Comparison of ENCODE assay signal across 8 cellular contexts in the genomic region with DNA sequence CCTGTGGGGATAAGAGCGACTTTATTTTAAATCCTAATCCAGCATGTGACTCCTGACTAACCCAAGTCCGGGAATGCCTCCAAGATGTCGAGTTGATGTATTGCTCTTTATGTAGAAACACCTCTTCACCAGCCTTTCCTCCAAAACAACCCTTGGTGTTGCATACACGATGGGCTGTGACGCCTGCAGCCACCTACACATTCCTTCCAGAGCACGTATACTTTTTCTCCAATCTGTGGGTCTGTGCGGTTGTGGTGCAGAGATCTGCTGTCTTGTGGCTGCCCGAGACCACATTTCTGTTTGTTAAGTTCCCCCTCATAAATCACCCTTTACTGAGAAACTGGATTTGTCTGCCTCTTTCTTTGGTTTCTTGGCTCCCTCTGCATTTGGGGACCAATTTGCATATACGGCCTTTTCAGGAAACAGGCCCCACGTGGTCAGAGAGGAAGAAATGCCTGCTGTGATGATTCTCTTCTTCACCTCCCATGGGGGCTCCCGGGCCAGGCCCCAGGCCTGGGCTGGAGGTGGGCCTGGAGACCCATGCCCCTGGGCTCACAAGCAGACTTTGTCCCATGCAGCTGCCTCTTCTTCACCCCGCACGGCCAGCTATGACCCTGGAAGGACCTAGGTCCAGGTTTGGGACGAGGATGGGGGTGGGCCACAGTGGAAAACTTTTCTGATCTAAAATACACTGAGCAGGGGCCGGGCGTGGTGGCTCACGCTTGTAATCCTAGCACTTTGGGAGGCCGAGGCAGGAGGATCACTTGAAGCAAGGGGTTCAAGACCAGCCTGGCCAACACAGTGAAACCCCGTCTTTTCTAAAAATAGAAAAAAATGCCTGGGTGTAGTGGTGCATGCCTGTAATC. TPM values are rescaled to one million over a fixed set of nuclear protein-coding genes. Genes with fewer than 3 reads are reported as not detected.
DNase-seq lines count a peak whose midpoint lies in the region; ATAC-seq and TF ChIP-seq lines count a peak whose summit lies in the region.

No MANE protein-coding gene starts in this region.

- POLR2A ChIA-PET in HEK293 (lab: Yijun Ruan, JAX) = no interaction called here

- H3K4me3 Mint-ChIP-seq in stimulated activated effector memory CD8-positive, alpha-beta T cell treated with anti-CD3 and anti-CD28 coated beads, Interleukin-12 subunit alpha, Interleukin-12 subunit beta, amount 100 ng/mL, for 72 hours = peak overlapping the region; percentile 21

- peak overlapping the region; percentile 88 for H3K27ac Mint-ChIP-seq in stimulated activated effector memory CD8-positive, alpha-beta T cell treated with anti-CD3 and anti-CD28 coated beads, Interleukin-12 subunit alpha, Interleukin-12 subunit beta, amount 100 ng/mL, for 72 hours

- TF ChIP-seq CTCF in HEK293 (tag by site-specific recombination; IDR thresholded peaks at IDR 0.05) = no peak

- CTCF ChIA-PET in HEK293 (lab: Yijun Ruan, JAX) = no interaction called here

- ATAC-seq in stimulated activated effector memory CD8-positive, alpha-beta T cell treated with anti-CD3 and anti-CD28 coated beads, Interleukin-12 subunit alpha, Interleukin-12 subunit beta, amount 100 ng/mL, for 72 hours = peak; percentile 89

- H3K4me1 Mint-ChIP-seq in stimulated activated effector memory CD8-positive, alpha-beta T cell treated with anti-CD3 and anti-CD28 coated beads, Interleukin-12 subunit alpha, Interleukin-12 subunit beta, amount 100 ng/mL, for 72 hours = peaks cover 57% of the 10 kb centered on the region

- no peak overlapping the region for H3K4me3 ChIP-seq in HEK293 (ENCODE audit: low read depth, low read length)

- no peaks in the 10 kb centered on the region for H3K9me3 Mint-ChIP-seq in stimulated activated effector memory CD8-positive, alpha-beta T cell treated with anti-CD3 and anti-CD28 coated beads, Interleukin-12 subunit alpha, Interleukin-12 subunit beta, amount 100 ng/mL, for 72 hours

- peaks cover 9% of the 10 kb centered on the region for H3K36me3 Mint-ChIP-seq in stimulated activated effector memory CD8-positive, alpha-beta T cell treated with anti-CD3 and anti-CD28 coated beads, Interleukin-12 subunit alpha, Interleukin-12 subunit beta, amount 100 ng/mL, for 72 hours

- H3K27ac ChIP-seq in HEK293 (ENCODE audit: extremely low read depth, low read depth, low read length) = no peak overlapping the region
- H3K27ac ChIP-seq in angular gyrus (ENCODE audit: low read depth, low read length) = peak overlapping the region; percentile 91

- no peaks in the 10 kb centered on the region for H3K36me3 ChIP-seq in HEK293 (ENCODE audit: control insufficient read depth in 2 of 2, insufficient read depth in 1 of 2, low read length in 2 of 2)

- no peaks in the 10 kb centered on the region for H3K9me3 ChIP-seq in HEK293 (ENCODE audit: control insufficient read depth, insufficient read depth, low read depth, low read length)

- no peaks in the 10 kb centered on the region for H3K4me1 ChIP-seq in HEK293 (ENCODE audit: control insufficient read depth, insufficient read depth, low read length)

- DNase-seq in ELF-1 (ENCODE audit: low read depth, low spot score) (peak; percentile 59), NOMO-1 (lab: John Stamatoyannopoulos, UW; ENCODE audit: unreplicated experiment in 2 of 2) (peak; percentile 9 to 74), lung microvascular endothelial cell (ENCODE audit: low read depth in 2 of 2) (peak; percentile 40 to 96), SKM-1 (lab: John Stamatoyannopoulos, UW; ENCODE audit: unreplicated experiment) (no peak), NCI-H1105 (lab: John Stamatoyannopoulos, UW) (no peak)
- DNase-seq in stimulated activated effector memory CD8-positive, alpha-beta T cell treated with anti-CD3 and anti-CD28 coated beads, Interleukin-12 subunit alpha, Interleukin-12 subunit beta, amount 100 ng/mL, for 72 hours (ENCODE audit: low spot score in 2 of 2) = peak; percentile 55 to 87

TF ChIP-seq in HEK293, 187 proteins besides CTCF, POLR2A, EP300 and RAD21:
- TF ChIP-seq ZNF354C (tag by site-specific recombination; IDR thresholded peaks at IDR 0.05; ENCODE audit: borderline replicate concordance, low read depth) (no peak), ZNF600 (tag by site-specific recombination; IDR thresholded peaks at IDR 0.05) (peak; percentile 70), ZNF514 (tag by site-specific recombination; IDR thresholded peaks at IDR 0.05) (no peak), EGR2 (tag by site-specific recombination; IDR thresholded peaks at IDR 0.05; ENCODE audit: low read depth) (peak; percentile 62), ZFHX2 (tag by site-specific recombination; conservative IDR thresholded peaks at IDR 0.05) (peak; percentile 71), ZNF629 (tag by site-specific recombination; IDR thresholded peaks at IDR 0.05) (peak; percentile 47; the same call in 1 of the 2 replicates)
- TF ChIP-seq, protein P1, sequence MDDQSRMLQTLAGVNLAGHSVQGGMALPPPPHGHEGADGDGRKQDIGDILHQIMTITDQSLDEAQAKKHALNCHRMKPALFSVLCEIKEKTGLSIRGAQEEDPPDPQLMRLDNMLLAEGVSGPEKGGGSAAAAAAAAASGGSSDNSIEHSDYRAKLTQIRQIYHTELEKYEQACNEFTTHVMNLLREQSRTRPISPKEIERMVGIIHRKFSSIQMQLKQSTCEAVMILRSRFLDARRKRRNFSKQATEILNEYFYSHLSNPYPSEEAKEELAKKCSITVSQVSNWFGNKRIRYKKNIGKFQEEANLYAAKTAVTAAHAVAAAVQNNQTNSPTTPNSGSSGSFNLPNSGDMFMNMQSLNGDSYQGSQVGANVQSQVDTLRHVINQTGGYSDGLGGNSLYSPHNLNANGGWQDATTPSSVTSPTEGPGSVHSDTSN (CRISPR knock-in tag; IDR thresholded peaks at IDR 0.05) = no peak

RNA-seq across cellular contexts. Expression of a gene that starts 21.4 kb away (rescaled TPM):
- total RNA-seq in lung microvascular endothelial cell = 22.4 and 29.8 TPM in 2 replicates

Comparison
In these comparisons a context has a peak if more than half of its experiments do, and no peak if none do; other contexts are left out.
1. DNase-seq: peak in ELF-1 (single experiment), NOMO-1 (2 of 2), lung microvascular endothelial cell (2 of 2) and stimulated activated effector memory CD8-positive, alpha-beta T cell treated with anti-CD3 and anti-CD28 coated beads, Interleukin-12 subunit alpha, Interleukin-12 subunit beta, amount 100 ng/mL, for 72 hours (2 of 2); none in SKM-1 (single experiment) and NCI-H1105 (single experiment).